Comparison of ENCODE assay signal across 27 cellular contexts in the genomic region with DNA sequence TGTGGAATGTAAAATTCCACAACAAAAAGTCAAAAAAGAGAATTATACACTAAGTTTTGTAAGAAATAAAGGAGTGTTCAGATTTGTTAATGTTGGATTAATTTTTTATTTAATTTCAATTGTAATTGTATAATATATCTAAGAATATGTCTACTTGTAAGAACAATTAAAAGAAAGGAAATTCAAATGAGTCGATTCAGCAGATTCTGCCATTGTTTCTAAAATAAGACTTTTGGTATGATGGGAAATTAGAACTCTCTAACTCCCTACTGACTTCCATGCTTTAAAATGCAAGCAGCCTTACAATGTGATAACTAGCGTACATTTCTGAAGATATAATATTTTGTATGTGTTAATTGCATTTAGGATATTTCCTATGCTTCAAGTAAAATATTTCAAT.
"Had no signal": no experiment of that assay in that cellular context is flagged by ENCODE, and none has a peak within 500 bp of the region (broad histone marks: within the 10 kb centered on the region; RNA-seq: fewer than 3 reads in every experiment).

No MANE protein-coding gene starts in this region.

- H3K36me3 ChIP-seq: colonic mucosa, esophagus muscularis mucosa, esophagus squamous epithelium, gastrocnemius medialis, gastroesophageal sphincter, heart left ventricle, heart right ventricle had no signal

- H3K9me3 ChIP-seq: colonic mucosa, esophagus muscularis mucosa, esophagus squamous epithelium, gastrocnemius medialis, gastroesophageal sphincter, heart left ventricle had no signal

- FAIRE-seq: colon, endometrium, endothelial cell of umbilical vein, frontal cortex had no signal

- H3K4me2 ChIP-seq: hepatocyte had no signal

- DNase-seq: colonic mucosa; cortex of kidney; dermis blood vessel endothelial cell; dorsolateral prefrontal cortex; effector CD4-positive, alpha-beta T cell; effector CD8-positive, alpha-beta T cell; effector memory CD4-positive, alpha-beta T cell; effector memory CD8-positive, alpha-beta T cell; endodermal cell; erythroblast; esophagus squamous epithelium; foreskin fibroblast; foreskin keratinocyte; gastrocnemius medialis; glutamatergic neuron; head of caudate nucleus; heart left ventricle; heart right ventricle had no signal

- H3K4me3 ChIP-seq: colonic mucosa, dorsolateral prefrontal cortex, esophagus muscularis mucosa, esophagus squamous epithelium, gastrocnemius medialis, gastroesophageal sphincter, heart left ventricle, heart right ventricle, hepatocyte had no signal

- H3K27me3 ChIP-seq: colonic mucosa, esophagus muscularis mucosa, esophagus squamous epithelium, foreskin keratinocyte, gastrocnemius medialis, gastroesophageal sphincter, heart left ventricle, heart right ventricle, hepatocyte had no signal

- H3K79me2 ChIP-seq: hepatocyte had no signal

- H2AFZ ChIP-seq: hepatocyte had no signal

- ATAC-seq: effector memory CD8-positive, alpha-beta T cell; esophagus mucosa; foreskin keratinocyte; gastrocnemius medialis; gastroesophageal sphincter; heart left ventricle; heart right ventricle had no signal

- H3K27ac ChIP-seq: colonic mucosa, dorsolateral prefrontal cortex, epithelial cell of prostate, esophagus muscularis mucosa, esophagus squamous epithelium, foreskin keratinocyte, gastrocnemius medialis, gastroesophageal sphincter, heart left ventricle, heart right ventricle, hepatocyte had no signal

- H3K4me1 ChIP-seq: colonic mucosa, esophagus muscularis mucosa, esophagus squamous epithelium, foreskin keratinocyte, gastrocnemius medialis, gastroesophageal sphincter, heart left ventricle, heart right ventricle had no signal
